12 cellular contexts compared by ENCODE assay signal in the genomic region with DNA sequence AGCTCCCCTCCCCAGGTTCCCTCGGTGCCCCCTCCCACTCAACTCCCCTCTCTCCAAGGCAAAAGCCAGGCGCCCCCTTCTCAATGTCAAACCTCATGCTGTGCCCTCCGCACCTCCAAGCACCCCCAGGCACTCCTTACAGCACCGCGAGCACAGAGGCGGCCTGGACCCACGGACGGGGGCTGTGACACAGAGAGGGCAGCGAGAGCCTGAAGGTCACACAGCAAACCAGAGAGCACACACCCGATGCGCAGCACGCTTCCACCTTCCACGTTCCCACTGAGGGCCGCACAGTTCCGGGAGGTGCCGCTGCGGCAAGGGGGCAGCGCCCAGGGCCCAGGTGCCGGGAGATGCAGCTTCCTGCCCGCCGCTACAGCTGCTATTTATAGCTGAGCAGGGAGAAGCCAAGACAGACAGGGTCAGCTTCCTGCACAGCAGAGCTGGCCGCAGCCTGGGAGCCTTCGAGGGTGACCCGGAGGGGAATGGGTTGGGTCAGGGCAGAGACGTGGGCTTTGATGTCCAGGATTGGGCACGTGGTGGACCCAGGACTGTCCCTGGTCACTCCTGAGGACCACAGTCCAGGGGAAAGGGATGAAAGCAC. TPM values are rescaled to one million over a fixed set of nuclear protein-coding genes. Genes with fewer than 3 reads are reported as not detected.
DNase-seq lines count a peak whose midpoint lies in the region; ATAC-seq and TF ChIP-seq lines count a peak whose summit lies in the region.
"Had no signal": no experiment of that assay in that cellular context is flagged by ENCODE, and none has a peak within 500 bp of the region (broad histone marks: within the 10 kb centered on the region; RNA-seq: fewer than 3 reads in every experiment).

No MANE protein-coding gene starts in this region.

- TF ChIP-seq CTCF in RWPE1 (conservative IDR thresholded peaks at IDR 0.05; ENCODE audit: low read depth), result no peak
- no peak for TF ChIP-seq CTCF in cardiac muscle cell (IDR thresholded peaks at IDR 0.05; ENCODE audit: low read depth, low read length)
- no peak for TF ChIP-seq CTCF in sigmoid colon (IDR thresholded peaks at IDR 0.05)

- no peaks in the 10 kb centered on the region for H3K27me3 ChIP-seq in cardiac muscle cell
- no peaks in the 10 kb centered on the region for H3K27me3 ChIP-seq in sigmoid colon

- H3K27ac ChIP-seq in RWPE1 (peak overlapping the region; percentile 89), cardiac muscle cell (peak overlapping the region; percentile 34), sigmoid colon (peak overlapping the region in 3 of 4 donors; percentile 20 to 52 (median 33))
- H3K27ac ChIP-seq: parathyroid adenoma had no signal

- H3K4me3 ChIP-seq in cardiac muscle cell (no peak overlapping the region), sigmoid colon (no peak overlapping the region)
- H3K4me3 ChIP-seq: lung had no signal

- H3K9me3 ChIP-seq in cardiac muscle cell (ENCODE audit: low read depth) (no peaks in the 10 kb centered on the region), sigmoid colon (no peaks in the 10 kb centered on the region)

- TF ChIP-seq POLR2A in sigmoid colon (IDR thresholded peaks at IDR 0.05), result no peak

- CTCF ChIA-PET in RWPE1 (lab: Yijun Ruan, JAX), result no interaction called here

- POLR2A ChIA-PET in RWPE1 (lab: Yijun Ruan, JAX; ENCODE audit: low non-redundant PET), result no interaction called here

- DNase-seq in GF-D8 (lab: John Stamatoyannopoulos, UW) (peak; percentile 39), RWPE1 (ENCODE audit: low spot score) (no peak), cardiac muscle cell (ENCODE audit: low read depth in 1 of 2, low spot score in 1 of 2) (no peak), sigmoid colon (peak; percentile 57), NCI-H2171 treated with DMSO at 0.1 percent for 48 hours (lab: John Stamatoyannopoulos, UW) (no peak), DMS 273 treated with DMSO at 0.1 percent for 48 hours (lab: John Stamatoyannopoulos, UW) (no peak)
- DNase-seq: activated CD8-positive, alpha-beta memory T cell treated with anti-CD3 and anti-CD28 coated beads for 24 hours; endodermal cell; NCI-H2081 treated with DMSO at 0.1 percent for 48 hours had no signal

- 53 to 84% methylated on average over 26 of the region's 26 CpGs for WGBS in sigmoid colon, 2 donors

- no peak for ATAC-seq in HG03045 (IDR thresholded peaks at IDR 0.05; ENCODE audit: unreplicated experiment)

- H3K36me3 ChIP-seq in cardiac muscle cell (no peaks in the 10 kb centered on the region), sigmoid colon (no peaks in the 10 kb centered on the region)

- no peak for TF ChIP-seq EP300 in sigmoid colon (IDR thresholded peaks at IDR 0.05)

- peaks cover 62% of the 10 kb centered on the region for H3K4me1 ChIP-seq in cardiac muscle cell (ENCODE audit: low read depth)
- H3K4me1 ChIP-seq in sigmoid colon, result peaks cover 0 to 94% (median 88%) of the 10 kb centered on the region in 4 donors

- intact Hi-C loops in sigmoid colon (cut with DNase I), result no loop called here

RNA-seq across cellular contexts. Expression of a gene that starts 12.9 kb away (rescaled TPM):
- total RNA-seq in cardiac muscle cell (57.4 and 113 TPM in 2 replicates), sigmoid colon (100 to 1,000 TPM in 1 of 4 donors, 10 to 100 TPM in 3; 42.5 to 134 (median 73.5) TPM)
- polyA plus RNA-seq in cardiac muscle cell (98.5 and 153 TPM in 2 replicates), sigmoid colon (10 to 100 TPM; 18.6 to 81.8 (median 24.7) TPM)

Comparison
In these comparisons a context has a peak if more than half of its experiments do, and no peak if none do; other contexts are left out.
1. DNase-seq: peak in GF-D8 (single experiment) and sigmoid colon (single experiment); none in RWPE1 (single experiment), cardiac muscle cell (0 of 2), NCI-H2171 treated with DMSO at 0.1 percent for 48 hours (single experiment) and DMS 273 treated with DMSO at 0.1 percent for 48 hours (single experiment).
2. H3K27ac ChIP-seq: peak in every context shown above with its lines; median percentile 89 in RWPE1; 34 in cardiac muscle cell; 33 in sigmoid colon.